In genomic region chr6:111070407-111070743, GRCh38 we compare ENCODE assay signal across 17 cellular contexts. TPM values are rescaled to one million over a fixed set of nuclear protein-coding genes. Genes with fewer than 3 reads are reported as not detected.
DNase-seq lines count a peak whose midpoint lies in the region; ATAC-seq and TF ChIP-seq lines count a peak whose summit lies in the region.
"Had no signal": no experiment of that assay in that cellular context is flagged by ENCODE, and none has a peak within 500 bp of the region (broad histone marks: within the 10 kb centered on the region; RNA-seq: fewer than 3 reads in every experiment).

No MANE protein-coding gene starts in this region.

- no peak overlapping the region for H3K27ac Mint-ChIP-seq in CD14-positive monocyte
- H3K27ac Mint-ChIP-seq: B cell; CD8-positive, alpha-beta T cell had no signal

- H3K27me3 ChIP-seq in ascending aorta: no peaks in the 10 kb centered on the region
- H3K27me3 ChIP-seq in neutrophil: no peaks in the 10 kb centered on the region

- DNase-seq in ascending aorta (ENCODE audit: low spot score in 2 of 2) (no peak), superior temporal gyrus (ENCODE audit: extremely low spot score) (peak; percentile 47), NCI-H1417 treated with DMSO at 0.1 percent for 48 hours (lab: John Stamatoyannopoulos, UW) (no peak), CD14-positive monocyte (ENCODE audit: low spot score) (no peak), hypothalamus (lab: John Stamatoyannopoulos, UW) (no peak)
- DNase-seq: C1 segment of cervical spinal cord; CD8-positive, alpha-beta T cell; COR-L47; DMS79 treated with DMSO at 0.1 percent for 48 hours; EL; GM23248; H9; IMR-90 had no signal

- ATAC-seq in HG02678 (IDR thresholded peaks at IDR 0.05; ENCODE audit: unreplicated experiment) (peak; percentile 34), HG02852 (IDR thresholded peaks at IDR 0.05; ENCODE audit: unreplicated experiment) (no peak)
- ATAC-seq: CD8-positive, alpha-beta T cell had no signal

- intact Hi-C loops in ascending aorta (cut with DNase I): no loop called here
- intact Hi-C loops in CD14-positive monocyte (cut with micrococcal nuclease): no loop called here

- peaks cover 3 to 7% (median 4%) of the 10 kb centered on the region in 3 donors for H3K27me3 Mint-ChIP-seq in CD14-positive monocyte (ENCODE audit: low read depth in 3 of 3)

- TF ChIP-seq CTCF in ascending aorta (IDR thresholded peaks at IDR 0.05): no peak
- TF ChIP-seq CTCF in neutrophil (IDR thresholded peaks at IDR 0.05): no peak
- no peak for TF ChIP-seq CTCF in CD14-positive monocyte (IDR thresholded peaks at IDR 0.05)

- peaks cover 13% of the 10 kb centered on the region for H3K4me1 Mint-ChIP-seq in CD14-positive monocyte
- H3K4me1 Mint-ChIP-seq: B cell had no signal

- no peaks in the 10 kb centered on the region for H3K36me3 Mint-ChIP-seq in CD14-positive monocyte
- H3K36me3 Mint-ChIP-seq: CD8-positive, alpha-beta T cell had no signal

- H3K27ac ChIP-seq in ascending aorta (peak overlapping the region in 1 of 2 donors; percentile 61), neutrophil (no peak overlapping the region)
- H3K27ac ChIP-seq: GM23248 had no signal

- H3K4me3 ChIP-seq in ascending aorta (peak overlapping the region; percentile 12 to 31), neutrophil (ENCODE audit: low read depth in 1 of 2, low read length in 1 of 2) (peak overlapping the region; percentile 9 to 18)
- H3K4me3 ChIP-seq: GM23248 had no signal

- peaks cover 0 to 1% (median 0%) of the 10 kb centered on the region in 7 donors for H3K9me3 Mint-ChIP-seq in CD14-positive monocyte
- H3K9me3 Mint-ChIP-seq: CD8-positive, alpha-beta T cell; H9 had no signal

- H3K36me3 ChIP-seq in ascending aorta (no peaks in the 10 kb centered on the region), neutrophil (no peaks in the 10 kb centered on the region)

- H3K4me3 Mint-ChIP-seq in CD14-positive monocyte: no peak overlapping the region
- H3K4me3 Mint-ChIP-seq: B cell; CD8-positive, alpha-beta T cell; H9 had no signal

- H3K4me1 ChIP-seq in ascending aorta: peaks cover 3 to 9% of the 10 kb centered on the region in 2 donors
- H3K4me1 ChIP-seq in neutrophil (ENCODE audit: control insufficient read depth in 1 of 2, insufficient read depth in 1 of 2, low read depth in 1 of 2, low read length in 1 of 2): peaks cover 13% of the 10 kb centered on the region in 2 experiments

- H3K9me3 ChIP-seq in ascending aorta (no peaks in the 10 kb centered on the region), neutrophil (no peaks in the 10 kb centered on the region)

RNA-seq across cellular contexts. Expression of gene SLC16A10, which starts 16.9 kb away (rescaled TPM):
- 7.8 TPM for total RNA-seq in ascending aorta
- under 1 TPM; 0.05 to 0.15 TPM for polyA plus RNA-seq in CD14-positive monocyte
- total RNA-seq: GM23248, IMR-90 had no signal
- polyA plus RNA-seq: GM23248, IMR-90 had no signal
